In genomic region chr13:112903606-112904195, GRCh38 we compare ENCODE assay signal across 18 cellular contexts.
DNase-seq lines count a peak whose midpoint lies in the region; ATAC-seq, FAIRE-seq and TF ChIP-seq lines count a peak whose summit lies in the region.
"Had no signal": no experiment of that assay in that cellular context is flagged by ENCODE, and none has a peak within 500 bp of the region (broad histone marks: within the 10 kb centered on the region; RNA-seq: fewer than 3 reads in every experiment).

No MANE protein-coding gene starts in this region.

- H2BK120ac ChIP-seq in H1 (replicated peaks; ENCODE audit: low read depth, low read length) = no peak overlapping the region

- H3K4me2 ChIP-seq in H1 (ENCODE audit: insufficient read depth in 1 of 2, low read depth in 2 of 2, low read length in 2 of 2) = no peak overlapping the region
- H3K4me2 ChIP-seq: PC-9 had no signal

- H4K8ac ChIP-seq in H1 (ENCODE audit: extremely low read depth, insufficient read depth, low read length) = no peak overlapping the region; the same call in none of the 2 replicates

- H3K56ac ChIP-seq in H1 (replicated peaks; ENCODE audit: insufficient read length, low read depth, low read length) = no peak overlapping the region

- no peak overlapping the region for H3K23ac ChIP-seq in H1 (ENCODE audit: insufficient read length)

- H2BK12ac ChIP-seq in H1 (ENCODE audit: low read depth, low read length) = no peak overlapping the region

- H3K9me3 ChIP-seq in H1 (ENCODE audit: insufficient read depth in 2 of 2, low read depth in 1 of 2, low read length in 1 of 2) (no peaks in the 10 kb centered on the region), vagina (no peaks in the 10 kb centered on the region)

- no peak overlapping the region for H4K91ac ChIP-seq in H1 (replicated peaks; ENCODE audit: insufficient read length, low read length)

- H3K9ac ChIP-seq in H1 (replicated peaks in 1 of 4; ENCODE audit: extremely low read depth in 1 of 4, low read depth in 3 of 4, low read length in 3 of 4) = no peak overlapping the region

- 85% methylated on average over 19 of the region's 19 CpGs; no CpG with 5 or more reads in 1 of the 2 experiments for WGBS in H1 (ENCODE audit: extremely low coverage in 1 of 2, insufficient coverage in 1 of 2, insufficient read length in 1 of 2, insufficient replicate concordance in 2 of 2, low coverage in 1 of 2, low lambda C conversion rate in 2 of 2, missing lambda C conversion rate in 1 of 2), 2 experiments

- no peaks in the 10 kb centered on the region; the same call in 1 of the 2 replicates for H3K23me2 ChIP-seq in H1 (ENCODE audit: low read depth, low read length)

- POLR2A ChIA-PET in H1 (lab: Charles Lee; ENCODE audit: partially characterized antibody) = interaction anchor here (5.9 kb wide), 1 partner anchor 8 kb away, joined by 44 read pairs; no protein-coding TSS in a partner anchor

- intact Hi-C loops in vagina (cut with DNase I) = no loop called here

- no peak overlapping the region for H3K18ac ChIP-seq in H1 (ENCODE audit: extremely low read depth, low read length)

- H2BK15ac ChIP-seq in H1 (ENCODE audit: low read length) = no peak overlapping the region

- H3K27me3 ChIP-seq in H1 (replicated peaks in 1 of 4; ENCODE audit: control insufficient read depth in 3 of 4, extremely low read depth in 1 of 4, insufficient read depth in 3 of 4, low read length in 3 of 4) = no peaks in the 10 kb centered on the region
- H3K27me3 ChIP-seq in vagina = no peaks in the 10 kb centered on the region

- H3K4me3 ChIP-seq in H1 (ENCODE audit: extremely low read depth in 1 of 4, insufficient read depth in 2 of 4, low read depth in 3 of 4, low read length in 4 of 4) = no peak overlapping the region
- H3K4me3 ChIP-seq in vagina = no peak overlapping the region
- H3K4me3 ChIP-seq: PC-9 had no signal

- H2AK5ac ChIP-seq in H1 (ENCODE audit: low read depth, low read length) = no peak overlapping the region

- no peak overlapping the region for H4K5ac ChIP-seq in H1 (ENCODE audit: insufficient read length, low read depth, low read length)

- peaks cover 0 to 7% of the 10 kb centered on the region in 2 experiments for H4K20me1 ChIP-seq in H1 (replicated peaks in 1 of 2; ENCODE audit: control insufficient read depth in 1 of 2, insufficient read depth in 2 of 2, low read length in 2 of 2)

- peaks cover 0 to 26% of the 10 kb centered on the region in 2 experiments; a peak in 2 of 4 replicates for H3K79me2 ChIP-seq in H1 (ENCODE audit: control insufficient read depth in 1 of 2, insufficient read depth in 2 of 2, low read length in 2 of 2)

- TF ChIP-seq POLR2A in H1 (IDR thresholded peaks at IDR 0.05; ENCODE audit: control extremely low read depth in 1 of 2, low read depth in 2 of 2, low read length in 2 of 2) (no peak), vagina (IDR thresholded peaks at IDR 0.05) (no peak)

- H3K36me3 ChIP-seq in H1 (ENCODE audit: control insufficient read depth in 2 of 4, insufficient read depth in 4 of 4, low read length in 3 of 4) (peaks cover 0 to 14% (median 0%) of the 10 kb centered on the region in 4 experiments; a peak in 2 of 8 replicates), vagina (no peaks in the 10 kb centered on the region)

- H3K27ac ChIP-seq in C4-2B = peak overlapping the region; percentile 37
- no peak overlapping the region for H3K27ac ChIP-seq in H1 (ENCODE audit: low read depth, low read length)
- H3K27ac ChIP-seq in vagina = no peak overlapping the region
- H3K27ac ChIP-seq: PC-9 had no signal

- H3K79me1 ChIP-seq in H1 (ENCODE audit: low read depth, low read length) = no peaks in the 10 kb centered on the region; the same call in 1 of the 2 replicates

- peaks cover 14 to 52% (median 27%) of the 10 kb centered on the region in 4 experiments for H3K4me1 ChIP-seq in H1 (replicated peaks in 1 of 4; ENCODE audit: control insufficient read depth in 3 of 4, insufficient read depth in 4 of 4, low read length in 3 of 4)
- H3K4me1 ChIP-seq in vagina = no peaks in the 10 kb centered on the region

- H2BK20ac ChIP-seq in H1 (ENCODE audit: low read length) = 0 out of 2 replicates have a peak overlapping the region, but pooled peaks have one; percentile 83

- no peak overlapping the region for H2BK5ac ChIP-seq in H1 (ENCODE audit: low read depth, low read length)

- no peak for TF ChIP-seq RAD21 in H1 (IDR thresholded peaks at IDR 0.05 in 1 of 2, conservative IDR thresholded peaks at IDR 0.05 in 1 of 2; ENCODE audit: low read depth in 2 of 2, low read length in 2 of 2)

- TF ChIP-seq EP300 in H1 (IDR thresholded peaks at IDR 0.05; ENCODE audit: borderline replicate concordance in 1 of 2, low read depth in 2 of 2, low read length in 2 of 2) = no peak

- CTCF ChIA-PET in H1 (lab: Charles Lee; ENCODE audit: partially characterized antibody) = interaction anchor here (0.8 to 2.7 kb wide), 6 partner anchors 10 to 343 kb away, joined by 3 to 12 read pairs (median 4); no protein-coding TSS in a partner anchor

- FAIRE-seq in H1 (lab: Jason Lieb, UNC) = no peak
- FAIRE-seq: TTC549 had no signal

- TF ChIP-seq CTCF in C4-2B (conservative IDR thresholded peaks at IDR 0.05) (no peak), H1 (IDR thresholded peaks at IDR 0.05; ENCODE audit: control extremely low read depth in 1 of 3, insufficient read depth in 1 of 3, low read depth in 1 of 3, low read length in 3 of 3) (no peak), vagina (IDR thresholded peaks at IDR 0.05) (no peak)

- peak; percentile 98 for DNase-seq in DMS79 (lab: John Stamatoyannopoulos, UW)
- DNase-seq in NCI-H2107 treated with DMSO at 0.1 percent for 48 hours (lab: John Stamatoyannopoulos, UW; ENCODE audit: unreplicated experiment) = peak; percentile 79
- DNase-seq in H1 (ENCODE audit: low read depth in 1 of 2, low spot score in 2 of 2) = no peak
- no peak for DNase-seq in NCI-H526 treated with DMSO at 0.1 percent for 48 hours (lab: John Stamatoyannopoulos, UW)
- no peak for DNase-seq in vagina (ENCODE audit: extremely low spot score in 2 of 2)
- no peak for DNase-seq in GOT3 (lab: John Stamatoyannopoulos, UW)
- DNase-seq: activated CD4-positive, alpha-beta T cell treated with anti-CD3 and anti-CD28 coated beads, Interleukin-2, amount 10 ng/mL, durations not matched to agents 7 days and 5 days; activated CD8-positive, alpha-beta memory T cell treated with anti-CD3 and anti-CD28 coated beads, Interleukin-2, amount 10 ng/mL, durations not matched to agents 7 days and 5 days; activated naive CD8-positive, alpha-beta T cell treated with anti-CD3 and anti-CD28 coated beads for 36 hours; GF-D8; KG1; PC-9; stimulated activated CD4-positive, alpha-beta T cell treated with anti-CD3 and anti-CD28 coated beads, Interleukin-4, amount 100 ng/mL, for 24 hours; stimulated activated naive CD4-positive, alpha-beta T cell treated with Interleukin-2 at 50 U/mL for 16 hours; T-cell had no signal

- no peak overlapping the region for H2AFZ ChIP-seq in H1 (ENCODE audit: low read length)
- H2AFZ ChIP-seq: PC-9 had no signal

- no peak for ATAC-seq in HG03460 (IDR thresholded peaks at IDR 0.05; ENCODE audit: unreplicated experiment)
- ATAC-seq: activated CD8-positive, alpha-beta memory T cell treated with anti-CD3 and anti-CD28 coated beads, Interleukin-2, amount 10 ng/mL, durations not matched to agents 7 days and 5 days; T-cell had no signal

- H3K14ac ChIP-seq in H1 (ENCODE audit: insufficient read length) = no peak overlapping the region

- no peak overlapping the region for H3K4ac ChIP-seq in H1 (replicated peaks; ENCODE audit: insufficient read length, low read depth, low read length)

TF ChIP-seq in H1, 55 proteins besides CTCF, POLR2A, EP300 and RAD21 (continues in another document):
- TF ChIP-seq TCF12 (IDR thresholded peaks at IDR 0.05; ENCODE audit: low read depth, low read length) (no peak), NANOG (IDR thresholded peaks at IDR 0.05; ENCODE audit: insufficient read depth, low read depth, low read length, poor library complexity, severe bottlenecking) (no peak), RNF2 (IDR thresholded peaks at IDR 0.05; ENCODE audit: borderline replicate concordance, low read depth, low read length, missing control alignments, poor library complexity, severe bottlenecking) (no peak), YY1 (IDR thresholded peaks at IDR 0.05; ENCODE audit: low read depth, low read length) (no peak), HDAC6 (IDR thresholded peaks at IDR 0.05; ENCODE audit: low read depth, low read length) (no peak), HDAC2 (IDR thresholded peaks at IDR 0.05; ENCODE audit: borderline replicate concordance in 1 of 2, low read depth in 2 of 2, low read length in 2 of 2) (no peak), SIRT6 (IDR thresholded peaks at IDR 0.05; ENCODE audit: low read length) (no peak), SAP30 (IDR thresholded peaks at IDR 0.05; ENCODE audit: insufficient read depth, insufficient replicate concordance, low read length) (no peak), KDM4A (IDR thresholded peaks at IDR 0.05; ENCODE audit: low read depth, low read length, severe bottlenecking) (no peak), CREB1 (IDR thresholded peaks at IDR 0.05) (no peak), EGR1 (IDR thresholded peaks at IDR 0.05; ENCODE audit: borderline replicate concordance, low read depth, low read length) (no peak), USF2 (IDR thresholded peaks at IDR 0.05; ENCODE audit: low read length) (no peak), EZH2 (IDR thresholded peaks at IDR 0.05; ENCODE audit: low read depth, low read length, severe bottlenecking) (no peak), RXRA (IDR thresholded peaks at IDR 0.05; ENCODE audit: insufficient read depth, low read depth, low read length) (no peak), SIN3A (conservative IDR thresholded peaks at IDR 0.05 in 1 of 2, IDR thresholded peaks at IDR 0.05 in 1 of 2; ENCODE audit: low read depth in 1 of 2, low read length in 2 of 2) (no peak)

Comparison
In these comparisons a context has a peak if more than half of its experiments do, and no peak if none do; other contexts are left out.
1. DNase-seq: peak in DMS79 (single experiment) and NCI-H2107 treated with DMSO at 0.1 percent for 48 hours (single experiment); none in H1 (0 of 2), NCI-H526 treated with DMSO at 0.1 percent for 48 hours (single experiment), vagina (0 of 2) and GOT3 (single experiment).